ENCODE assay signal across 12 cellular contexts in the genomic region with DNA sequence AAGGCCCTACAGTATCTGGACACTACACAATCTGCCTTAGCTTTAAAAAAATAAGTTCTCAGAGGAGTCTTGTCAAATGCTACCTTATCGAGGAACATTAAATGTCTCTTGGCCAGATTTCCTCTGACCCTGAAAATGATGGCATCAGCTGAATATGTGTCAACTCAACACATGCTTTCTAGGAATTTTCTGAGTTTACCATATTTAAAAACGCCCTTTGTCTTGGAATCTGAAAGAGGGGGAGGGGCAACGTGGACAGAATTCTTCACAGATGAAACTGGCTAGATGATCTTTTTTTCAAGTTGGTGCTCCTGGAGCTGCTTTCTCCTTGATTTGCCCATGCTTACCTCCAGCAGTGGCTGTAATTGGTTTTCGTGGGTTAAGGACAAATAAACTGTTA. TPM values are rescaled to one million over a fixed set of nuclear protein-coding genes. Genes with fewer than 3 reads are reported as not detected.
DNase-seq lines count a peak whose midpoint lies in the region; ATAC-seq and TF ChIP-seq lines count a peak whose summit lies in the region.
"Had no signal": no experiment of that assay in that cellular context is flagged by ENCODE, and none has a peak within 500 bp of the region (broad histone marks: within the 10 kb centered on the region; RNA-seq: fewer than 3 reads in every experiment).

No MANE protein-coding gene starts in this region.

- peak overlapping the region in 1 of 21 experiments; percentile 96 for H3K27ac ChIP-seq in skin epidermis

- CTCF ChIA-PET in activated CD4-positive, alpha-beta T cell treated with anti-CD3 and anti-CD28 coated beads for 36 hours (lab: Charles Lee): interaction anchor here (3.0 kb wide), 1 partner anchor 11 kb away, joined by 15 read pairs; no protein-coding TSS in a partner anchor

- peaks cover 39% of the 10 kb centered on the region for H3K27me3 Mint-ChIP-seq in activated CD4-positive, alpha-beta T cell treated with anti-CD3 and anti-CD28 coated beads for 36 hours

- no peak for ATAC-seq in activated CD4-positive, alpha-beta T cell treated with anti-CD3 and anti-CD28 coated beads for 36 hours
- no peak for ATAC-seq in SK-N-SH treated with all-trans-retinoic acid at 6 μM for 48 hours
- ATAC-seq: activated CD8-positive, alpha-beta T cell treated with anti-CD3 and anti-CD28 coated beads for 36 hours; effector memory CD8-positive, alpha-beta T cell; stimulated activated effector memory CD8-positive, alpha-beta T cell treated with anti-CD3 and anti-CD28 coated beads, Interleukin-12 subunit alpha, Interleukin-12 subunit beta, amount 100 ng/mL, for 72 hours had no signal

- H3K4me1 Mint-ChIP-seq in activated CD4-positive, alpha-beta T cell treated with anti-CD3 and anti-CD28 coated beads for 36 hours: peaks cover 23% of the 10 kb centered on the region

- no peaks in the 10 kb centered on the region for H3K9me3 ChIP-seq in iPS-18c (ENCODE audit: control insufficient read depth, insufficient read depth, low read length)

- H3K36me3 Mint-ChIP-seq in activated CD4-positive, alpha-beta T cell treated with anti-CD3 and anti-CD28 coated beads for 36 hours (ENCODE audit: low read depth): peaks cover 2% of the 10 kb centered on the region

- no peak for DNase-seq in activated CD4-positive, alpha-beta T cell treated with anti-CD3 and anti-CD28 coated beads for 36 hours
- no peak for DNase-seq in activated CD4-positive, alpha-beta T cell treated with anti-CD3 and anti-CD28 coated beads, Interleukin-2, amount 50 U/mL, for 1 hour
- DNase-seq in CD1c-positive myeloid dendritic cell (ENCODE audit: extremely low spot score) (no peak), Ammon's horn (ENCODE audit: low spot score) (no peak), pons (ENCODE audit: low spot score) (no peak)
- DNase-seq: activated CD8-positive, alpha-beta T cell treated with anti-CD3 and anti-CD28 coated beads for 36 hours; AML-193; effector memory CD8-positive, alpha-beta T cell had no signal

- H3K4me3 ChIP-seq in iPS-18c (ENCODE audit: insufficient read depth, low read depth, low read length) (peak overlapping the region; percentile 17; the same call in 1 of the 2 replicates), skin epidermis (peak overlapping the region in 5 of 7 experiments; percentile 44 to 82 (median 77))

- peak overlapping the region; percentile 54 for H3K4me3 Mint-ChIP-seq in activated CD4-positive, alpha-beta T cell treated with anti-CD3 and anti-CD28 coated beads for 36 hours
- H3K4me3 Mint-ChIP-seq: effector memory CD8-positive, alpha-beta T cell; stimulated activated effector memory CD8-positive, alpha-beta T cell treated with anti-CD3 and anti-CD28 coated beads, Interleukin-12 subunit alpha, Interleukin-12 subunit beta, amount 100 ng/mL, for 72 hours had no signal

- H3K27ac Mint-ChIP-seq in activated CD4-positive, alpha-beta T cell treated with anti-CD3 and anti-CD28 coated beads for 36 hours: no peak overlapping the region
- H3K27ac Mint-ChIP-seq: activated CD8-positive, alpha-beta T cell treated with anti-CD3 and anti-CD28 coated beads for 36 hours; effector memory CD8-positive, alpha-beta T cell; stimulated activated effector memory CD8-positive, alpha-beta T cell treated with anti-CD3 and anti-CD28 coated beads, Interleukin-12 subunit alpha, Interleukin-12 subunit beta, amount 100 ng/mL, for 72 hours had no signal

- H3K9me3 Mint-ChIP-seq in activated CD4-positive, alpha-beta T cell treated with anti-CD3 and anti-CD28 coated beads for 36 hours (ENCODE audit: low read depth): no peaks in the 10 kb centered on the region
- H3K9me3 Mint-ChIP-seq: activated CD8-positive, alpha-beta T cell treated with anti-CD3 and anti-CD28 coated beads for 36 hours; effector memory CD8-positive, alpha-beta T cell; stimulated activated effector memory CD8-positive, alpha-beta T cell treated with anti-CD3 and anti-CD28 coated beads, Interleukin-12 subunit alpha, Interleukin-12 subunit beta, amount 100 ng/mL, for 72 hours had no signal

- POLR2A ChIA-PET in activated CD4-positive, alpha-beta T cell treated with anti-CD3 and anti-CD28 coated beads for 36 hours (lab: Charles Lee): no interaction called here

- intact Hi-C loops in activated CD4-positive, alpha-beta T cell treated with anti-CD3 and anti-CD28 coated beads for 36 hours (cut with DNase I, micrococcal nuclease): loop anchor here (2.0 to 10.0 kb wide), 4 partner anchors 336 to 549 kb away; no protein-coding TSS in a partner anchor

TF ChIP-seq in SK-N-SH treated with all-trans-retinoic acid at 6 μM for 48 hours, 23 proteins besides CTCF, POLR2A, EP300 and RAD21:
- TF ChIP-seq CSDC2 (CRISPR knock-in tag; IDR thresholded peaks at IDR 0.05): no peak
- TF ChIP-seq, protein P1, sequence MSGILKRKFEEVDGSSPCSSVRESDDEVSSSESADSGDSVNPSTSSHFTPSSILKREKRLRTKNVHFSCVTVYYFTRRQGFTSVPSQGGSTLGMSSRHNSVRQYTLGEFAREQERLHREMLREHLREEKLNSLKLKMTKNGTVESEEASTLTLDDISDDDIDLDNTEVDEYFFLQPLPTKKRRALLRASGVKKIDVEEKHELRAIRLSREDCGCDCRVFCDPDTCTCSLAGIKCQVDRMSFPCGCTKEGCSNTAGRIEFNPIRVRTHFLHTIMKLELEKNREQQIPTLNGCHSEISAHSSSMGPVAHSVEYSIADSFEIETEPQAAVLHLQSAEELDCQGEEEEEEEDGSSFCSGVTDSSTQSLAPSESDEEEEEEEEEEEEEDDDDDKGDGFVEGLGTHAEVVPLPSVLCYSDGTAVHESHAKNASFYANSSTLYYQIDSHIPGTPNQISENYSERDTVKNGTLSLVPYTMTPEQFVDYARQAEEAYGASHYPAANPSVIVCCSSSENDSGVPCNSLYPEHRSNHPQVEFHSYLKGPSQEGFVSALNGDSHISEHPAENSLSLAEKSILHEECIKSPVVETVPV (CRISPR knock-in tag; IDR thresholded peaks at IDR 0.05): 0 out of 2 replicates have a peak, but pooled peaks have one; percentile 12
TF ChIP-seq in SK-N-SH treated with all-trans-retinoic acid at 6 μM for 48 hours: peak in this region for 1.

RNA-seq across cellular contexts. Expression of a gene that starts 5.1 kb away (rescaled TPM):
- 1 to 10 TPM; 2.3 to 2.5 TPM for total RNA-seq in activated CD4-positive, alpha-beta T cell treated with anti-CD3 and anti-CD28 coated beads for 36 hours
